9 cellular contexts compared by ENCODE assay signal in the genomic region with DNA sequence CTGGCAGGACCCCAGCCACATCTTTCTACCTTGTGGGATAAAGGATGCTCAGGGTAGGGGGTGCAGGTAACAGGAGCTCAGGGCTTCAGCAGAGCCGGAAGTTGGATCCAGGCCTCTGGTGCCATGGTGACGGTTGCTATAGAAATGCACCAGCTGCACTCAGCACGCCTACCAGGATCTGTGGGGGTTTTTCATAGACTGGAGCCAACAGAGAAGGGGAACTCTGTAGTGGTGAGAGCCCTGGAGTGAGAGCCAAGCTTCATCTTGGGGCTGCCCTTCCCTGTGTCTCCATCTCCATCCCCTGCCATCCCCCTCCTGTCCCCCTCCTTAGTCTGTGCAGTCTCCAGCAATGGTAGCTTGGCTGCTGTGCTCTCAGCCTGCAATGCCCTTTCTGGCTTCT. TPM values are rescaled to one million over a fixed set of nuclear protein-coding genes. Genes with fewer than 3 reads are reported as not detected.
DNase-seq lines count a peak whose midpoint lies in the region; ATAC-seq and TF ChIP-seq lines count a peak whose summit lies in the region.
"Had no signal": no experiment of that assay in that cellular context is flagged by ENCODE, and none has a peak within 500 bp of the region (broad histone marks: within the 10 kb centered on the region; RNA-seq: fewer than 3 reads in every experiment).

No MANE protein-coding gene starts in this region.

- H3K4me3 ChIP-seq in breast epithelium: no peak overlapping the region
- H3K4me3 ChIP-seq in colonic mucosa: no peak overlapping the region
- H3K4me3 ChIP-seq: uterus had no signal

- H3K9me3 ChIP-seq in breast epithelium (no peaks in the 10 kb centered on the region), colonic mucosa (no peaks in the 10 kb centered on the region)
- H3K9me3 ChIP-seq: uterus had no signal

- intact Hi-C loops in breast epithelium (cut with DNase I; ENCODE audit: low total_unique reads) (no loop called here), colonic mucosa (cut with DNase I) (no loop called here)

- H3K9me3 Mint-ChIP-seq in stimulated activated effector memory CD8-positive, alpha-beta T cell treated with anti-CD3 and anti-CD28 coated beads, Interleukin-12 subunit alpha, Interleukin-12 subunit beta, amount 100 ng/mL, for 72 hours: no peaks in the 10 kb centered on the region

- TF ChIP-seq POLR2A in breast epithelium (IDR thresholded peaks at IDR 0.05): no peak

- H3K4me1 Mint-ChIP-seq in stimulated activated effector memory CD8-positive, alpha-beta T cell treated with anti-CD3 and anti-CD28 coated beads, Interleukin-12 subunit alpha, Interleukin-12 subunit beta, amount 100 ng/mL, for 72 hours: no peaks in the 10 kb centered on the region

- H3K27ac ChIP-seq in caudate nucleus (ENCODE audit: low read depth, low read length) (peak overlapping the region; percentile 79), breast epithelium (no peak overlapping the region), colonic mucosa (no peak overlapping the region)
- H3K27ac ChIP-seq: uterus had no signal

- no peaks in the 10 kb centered on the region for H3K36me3 ChIP-seq in breast epithelium
- H3K36me3 ChIP-seq in colonic mucosa: no peaks in the 10 kb centered on the region
- H3K36me3 ChIP-seq: uterus had no signal

- H3K4me1 ChIP-seq in breast epithelium: no peaks in the 10 kb centered on the region
- no peaks in the 10 kb centered on the region for H3K4me1 ChIP-seq in colonic mucosa
- H3K4me1 ChIP-seq: uterus had no signal

- ATAC-seq in GM21526 (IDR thresholded peaks at IDR 0.05; ENCODE audit: low FRiP score, unreplicated experiment): peak; percentile 61
- ATAC-seq in stimulated activated effector memory CD8-positive, alpha-beta T cell treated with anti-CD3 and anti-CD28 coated beads, Interleukin-12 subunit alpha, Interleukin-12 subunit beta, amount 100 ng/mL, for 72 hours: peak; percentile 23

- TF ChIP-seq CTCF in breast epithelium (IDR thresholded peaks at IDR 0.05): no peak
- no peak for TF ChIP-seq CTCF in colonic mucosa (IDR thresholded peaks at IDR 0.05)

- H3K9ac ChIP-seq in colonic mucosa (ENCODE audit: low read depth in 2 of 2, low read length in 2 of 2): no peak overlapping the region

- no peak overlapping the region for H3K27ac Mint-ChIP-seq in stimulated activated effector memory CD8-positive, alpha-beta T cell treated with anti-CD3 and anti-CD28 coated beads, Interleukin-12 subunit alpha, Interleukin-12 subunit beta, amount 100 ng/mL, for 72 hours

- no peaks in the 10 kb centered on the region for H3K36me3 Mint-ChIP-seq in stimulated activated effector memory CD8-positive, alpha-beta T cell treated with anti-CD3 and anti-CD28 coated beads, Interleukin-12 subunit alpha, Interleukin-12 subunit beta, amount 100 ng/mL, for 72 hours

- no peak overlapping the region for H3K4me3 Mint-ChIP-seq in stimulated activated effector memory CD8-positive, alpha-beta T cell treated with anti-CD3 and anti-CD28 coated beads, Interleukin-12 subunit alpha, Interleukin-12 subunit beta, amount 100 ng/mL, for 72 hours

- DNase-seq in DMS53 (lab: John Stamatoyannopoulos, UW): peak; percentile 93
- DNase-seq in NCI-H128 (lab: John Stamatoyannopoulos, UW; ENCODE audit: unreplicated experiment): peak; percentile 15
- DNase-seq in caudate nucleus (lab: John Stamatoyannopoulos, UW): peak in 54 of 61 donors; percentile 22 to 93 (median 68)
- no peak for DNase-seq in stimulated activated effector memory CD8-positive, alpha-beta T cell treated with anti-CD3 and anti-CD28 coated beads, Interleukin-12 subunit alpha, Interleukin-12 subunit beta, amount 100 ng/mL, for 72 hours (ENCODE audit: low spot score in 2 of 2)
- no peak for DNase-seq in AG08396 (ENCODE audit: low spot score)
- DNase-seq in breast epithelium (ENCODE audit: low spot score in 2 of 2): no peak
- no peak for DNase-seq in colonic mucosa

- H3K27me3 ChIP-seq in breast epithelium (no peaks in the 10 kb centered on the region), colonic mucosa (no peaks in the 10 kb centered on the region)
- H3K27me3 ChIP-seq: uterus had no signal

RNA-seq across cellular contexts. Expression of gene BOD1, which starts 27.5 kb away (rescaled TPM):
- total RNA-seq in breast epithelium: 10 to 100 TPM; 61.5 to 68.0 (median 64.6) TPM
- total RNA-seq in colonic mucosa: 10 to 100 TPM; 24.4 to 31.1 TPM

Comparison
In these comparisons a context has a peak if more than half of its experiments do, and no peak if none do; other contexts are left out.
1. DNase-seq: peak in DMS53 (single experiment), NCI-H128 (single experiment) and caudate nucleus (54 of 61); none in stimulated activated effector memory CD8-positive, alpha-beta T cell treated with anti-CD3 and anti-CD28 coated beads, Interleukin-12 subunit alpha, Interleukin-12 subunit beta, amount 100 ng/mL, for 72 hours (0 of 2), AG08396 (single experiment), breast epithelium (0 of 2) and colonic mucosa (single experiment).